10 cellular contexts compared by ENCODE assay signal in genomic region chr3:66469220-66469640, GRCh38. TPM values are rescaled to one million over a fixed set of nuclear protein-coding genes. Genes with fewer than 3 reads are reported as not detected.
DNase-seq lines count a peak whose midpoint lies in the region; ATAC-seq and TF ChIP-seq lines count a peak whose summit lies in the region.
"Had no signal": no experiment of that assay in that cellular context is flagged by ENCODE, and none has a peak within 500 bp of the region (broad histone marks: within the 10 kb centered on the region; RNA-seq: fewer than 3 reads in every experiment).

No MANE protein-coding gene starts in this region.

- TF ChIP-seq EP300 in sigmoid colon (IDR thresholded peaks at IDR 0.05) = no peak
- no peak for TF ChIP-seq EP300 in tibial nerve (IDR thresholded peaks at IDR 0.05)

- H3K79me2 ChIP-seq in MM.1S (ENCODE audit: low read length) = peaks cover 97% of the 10 kb centered on the region

- no peaks in the 10 kb centered on the region for H3F3A ChIP-seq in MM.1S (ENCODE audit: insufficient read depth, low read length)

- no peaks in the 10 kb centered on the region for H3K36me3 ChIP-seq in MM.1S (replicated peaks; ENCODE audit: insufficient read depth, low read length)
- no peaks in the 10 kb centered on the region for H3K36me3 ChIP-seq in sigmoid colon
- H3K36me3 ChIP-seq in tibial nerve = no peaks in the 10 kb centered on the region
- H3K36me3 ChIP-seq: cardiac muscle cell had no signal

- no peaks in the 10 kb centered on the region for H4K20me1 ChIP-seq in MM.1S (ENCODE audit: insufficient read depth, low read length)

- intact Hi-C loops in sigmoid colon (cut with DNase I) = no loop called here

- no peak for TF ChIP-seq POLR2A in sigmoid colon (IDR thresholded peaks at IDR 0.05)
- TF ChIP-seq POLR2A in tibial nerve (IDR thresholded peaks at IDR 0.05) = no peak

- no peaks in the 10 kb centered on the region for H3K9me2 ChIP-seq in MM.1S (replicated peaks; ENCODE audit: insufficient read depth, low read length)
- H3K9me2 ChIP-seq: SK-N-SH had no signal

- H3K9me3 ChIP-seq in MM.1S (replicated peaks; ENCODE audit: insufficient read depth, low read length) (no peaks in the 10 kb centered on the region), sigmoid colon (no peaks in the 10 kb centered on the region), tibial nerve (no peaks in the 10 kb centered on the region)
- H3K9me3 ChIP-seq: SK-N-SH had no signal

- peak; percentile 36 for DNase-seq in activated CD4-positive, alpha-beta T cell treated with anti-CD3 and anti-CD28 coated beads for 48 hours
- DNase-seq in activated CD4-positive, alpha-beta T cell treated with anti-CD3 and anti-CD28 coated beads, Interleukin-2, amount 50 U/mL, for 1 hour = no peak
- peak; percentile 42 for DNase-seq in MM.1S
- DNase-seq in sigmoid colon = no peak
- no peak for DNase-seq in effector CD4-positive, alpha-beta T cell
- no peak for DNase-seq in tibial nerve (ENCODE audit: low spot score in 2 of 2)
- no peak for DNase-seq in GM03348 (ENCODE audit: low spot score)
- DNase-seq: SK-N-SH had no signal

- no peak overlapping the region for H2AFZ ChIP-seq in MM.1S (ENCODE audit: low read length)

- WGBS in sigmoid colon, 2 donors = 78 to 84% methylated on average over 4 of the region's 4 CpGs
- 94 to 95% methylated on average over 4 of the region's 4 CpGs for WGBS in tibial nerve, 2 donors

- no peak for TF ChIP-seq CTCF in MM.1S (IDR thresholded peaks at IDR 0.05; ENCODE audit: low read length)
- TF ChIP-seq CTCF in sigmoid colon (IDR thresholded peaks at IDR 0.05) = no peak
- no peak for TF ChIP-seq CTCF in tibial nerve (IDR thresholded peaks at IDR 0.05)

- H3K27ac ChIP-seq in MM.1S (ENCODE audit: low read length) (peak overlapping the region; percentile 55; the same call in 1 of the 2 replicates), sigmoid colon (peak overlapping the region in 3 of 4 donors; percentile 6 to 95 (median 90)), tibial nerve (no peak overlapping the region)
- H3K27ac ChIP-seq: cardiac muscle cell had no signal

- H3K4me1 ChIP-seq in MM.1S (ENCODE audit: low read length) (peaks cover 21% of the 10 kb centered on the region), sigmoid colon (peaks cover 0 to 96% (median 89%) of the 10 kb centered on the region in 4 donors), tibial nerve (peaks cover 0 to 50% (median 20%) of the 10 kb centered on the region in 4 donors)

- H3K9ac ChIP-seq in MM.1S (ENCODE audit: low read length) = no peak overlapping the region
- H3K9ac ChIP-seq: SK-N-SH had no signal

- H3K4me2 ChIP-seq in MM.1S (ENCODE audit: low read depth, low read length) = peak overlapping the region; percentile 19; the same call in 1 of the 2 replicates
- H3K4me2 ChIP-seq: SK-N-SH had no signal

- H3K27me3 ChIP-seq in MM.1S (replicated peaks; ENCODE audit: insufficient read depth, low read length) (no peaks in the 10 kb centered on the region), sigmoid colon (no peaks in the 10 kb centered on the region), tibial nerve (no peaks in the 10 kb centered on the region)
- H3K27me3 ChIP-seq: cardiac muscle cell had no signal

- ATAC-seq in HG02588 (IDR thresholded peaks at IDR 0.05; ENCODE audit: unreplicated experiment) = peak; percentile 60

- H3K4me3 ChIP-seq in MM.1S (ENCODE audit: low read length) = no peak overlapping the region
- no peak overlapping the region for H3K4me3 ChIP-seq in sigmoid colon
- H3K4me3 ChIP-seq in tibial nerve = no peak overlapping the region
- H3K4me3 ChIP-seq: cardiac muscle cell had no signal

RNA-seq across cellular contexts. Expression of gene LRIG1, which starts 31.6 kb away (rescaled TPM):
- total RNA-seq in sigmoid colon (100 to 1,000 TPM; 150 to 226 (median 210) TPM), tibial nerve (10 to 100 TPM; 48.6 to 58.6 (median 52.5) TPM)
- polyA plus RNA-seq in sigmoid colon = 10 to 100 TPM in 1 of 3 donors, 1 to 10 TPM in 2; 4.2 to 36.1 (median 6.0) TPM

Comparison
In these comparisons a context has a peak if more than half of its experiments do, and no peak if none do; other contexts are left out.
1. DNase-seq: peak in activated CD4-positive, alpha-beta T cell treated with anti-CD3 and anti-CD28 coated beads for 48 hours (single experiment) and MM.1S (single experiment); none in activated CD4-positive, alpha-beta T cell treated with anti-CD3 and anti-CD28 coated beads, Interleukin-2, amount 50 U/mL, for 1 hour (single experiment), sigmoid colon (single experiment), effector CD4-positive, alpha-beta T cell (single experiment), tibial nerve (0 of 2) and GM03348 (single experiment).
2. H3K27ac ChIP-seq: peak in MM.1S (single experiment) and sigmoid colon (3 of 4); none in tibial nerve (0 of 4).